8 cellular contexts compared by ENCODE assay signal in the genomic region with DNA sequence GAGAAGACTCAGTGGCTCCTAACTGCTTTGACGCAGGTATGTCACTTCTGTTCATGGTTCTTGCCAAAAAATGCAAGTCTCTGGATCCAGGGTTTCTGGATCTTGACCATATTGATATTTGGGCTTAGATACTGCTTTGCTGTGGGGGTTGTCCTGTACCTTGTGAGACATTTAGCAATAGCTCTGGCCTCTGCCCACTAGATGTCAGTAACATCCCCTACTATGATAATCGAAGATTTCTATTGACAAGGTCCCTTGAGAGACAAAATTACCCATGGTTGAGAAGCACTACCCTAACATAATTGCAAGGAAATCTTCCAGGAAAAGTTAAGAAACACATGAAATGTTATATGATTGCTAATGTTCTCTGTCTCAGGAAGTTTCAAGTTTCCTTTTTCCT.
DNase-seq lines count a peak whose midpoint lies in the region; ATAC-seq, FAIRE-seq and TF ChIP-seq lines count a peak whose summit lies in the region.

No MANE protein-coding gene starts in this region.

- H3K27me3 ChIP-seq in SK-N-SH (ENCODE audit: insufficient read depth): no peaks in the 10 kb centered on the region

- ATAC-seq in GM18861 (IDR thresholded peaks at IDR 0.05; ENCODE audit: unreplicated experiment) (peak; percentile 78), HG03378 (IDR thresholded peaks at IDR 0.05; ENCODE audit: unreplicated experiment) (peak; percentile 73), HG02973 (IDR thresholded peaks at IDR 0.05; ENCODE audit: unreplicated experiment) (no peak), GM21786 (IDR thresholded peaks at IDR 0.05; ENCODE audit: unreplicated experiment) (no peak)

- no peaks in the 10 kb centered on the region for H3K4me1 ChIP-seq in SK-N-SH (ENCODE audit: control insufficient read depth in 1 of 2, insufficient read depth in 2 of 2, low read depth in 1 of 2, low read length in 1 of 2)

- no peak overlapping the region for H3K4me3 ChIP-seq in SK-N-SH (ENCODE audit: low read depth in 2 of 2, low read length in 1 of 2)

- CTCF ChIA-PET in SK-N-SH (lab: Yijun Ruan, JAX): interaction anchor here (0.6 to 5.3 kb wide), 14 partner anchors 9 to 196 kb away, joined by 3 to 43 read pairs (median 4); no protein-coding TSS in a partner anchor

- H3K79me2 ChIP-seq in SK-N-SH (ENCODE audit: insufficient read depth): no peaks in the 10 kb centered on the region; the same call in 1 of the 2 replicates

- no peak overlapping the region for H3K4me2 ChIP-seq in SK-N-SH

- H3F3A ChIP-seq in SK-N-SH (replicated peaks; ENCODE audit: insufficient read depth): no peaks in the 10 kb centered on the region

- TF ChIP-seq RAD21 in SK-N-SH (IDR thresholded peaks at IDR 0.05; ENCODE audit: low read length): peak; percentile 83

- POLR2A ChIA-PET in SK-N-SH (lab: Yijun Ruan, JAX): no interaction called here

- H3K9ac ChIP-seq in SK-N-SH: no peak overlapping the region

- H4K20me1 ChIP-seq in SK-N-SH (ENCODE audit: insufficient read depth): no peaks in the 10 kb centered on the region

- peak; percentile 64 for TF ChIP-seq CTCF in SK-N-SH (IDR thresholded peaks at IDR 0.05)

- 49% methylated on average over 2 of the region's 2 CpGs for WGBS in SK-N-SH (ENCODE audit: low lambda C conversion rate)

- H3K27ac ChIP-seq in SK-N-SH (ENCODE audit: low read depth in 2 of 2, low read length in 1 of 2): no peak overlapping the region

- no peaks in the 10 kb centered on the region for H3K9me3 ChIP-seq in SK-N-SH

- peak; percentile 21 for FAIRE-seq in islet of Langerhans (lab: Jason Lieb, UNC)

- DNase-seq in AG08396 (ENCODE audit: low spot score) (peak; percentile 15), SK-N-SH (peak; percentile 17)
- no peak for DNase-seq in activated naive CD4-positive, alpha-beta T cell treated with anti-CD3 and anti-CD28 coated beads, Interleukin-2, amount 50 U/mL, for 16 hours

- H3K36me3 ChIP-seq in SK-N-SH (replicated peaks in 1 of 2; ENCODE audit: control insufficient read depth in 1 of 2, insufficient read depth in 2 of 2, low read length in 1 of 2): peaks cover 0 to 4% of the 10 kb centered on the region in 2 experiments

- no peaks in the 10 kb centered on the region for H3K9me2 ChIP-seq in SK-N-SH

- no peak overlapping the region for H2AFZ ChIP-seq in SK-N-SH (ENCODE audit: low read depth)

- TF ChIP-seq EP300 in SK-N-SH (IDR thresholded peaks at IDR 0.05; ENCODE audit: borderline replicate concordance in 1 of 2, low read depth in 1 of 2, low read length in 1 of 2): no peak

TF ChIP-seq in SK-N-SH, 30 proteins besides CTCF, POLR2A, EP300 and RAD21:
- TF ChIP-seq GATA2 (CRISPR knock-in tag; IDR thresholded peaks at IDR 0.05): no peak
- TF ChIP-seq MXI1 (IDR thresholded peaks at IDR 0.05; ENCODE audit: low read depth, low read length): no peak
- TF ChIP-seq SMC3 (IDR thresholded peaks at IDR 0.05; ENCODE audit: low read depth, low read length): peak; percentile 65
- no peak for TF ChIP-seq SIN3A (IDR thresholded peaks at IDR 0.05; ENCODE audit: borderline replicate concordance, low read depth, low read length)
- TF ChIP-seq RXRA (IDR thresholded peaks at IDR 0.05; ENCODE audit: borderline replicate concordance, low read depth): no peak
- TF ChIP-seq FOXJ3 (CRISPR knock-in tag; IDR thresholded peaks at IDR 0.05): no peak
- TF ChIP-seq, protein P1, sequence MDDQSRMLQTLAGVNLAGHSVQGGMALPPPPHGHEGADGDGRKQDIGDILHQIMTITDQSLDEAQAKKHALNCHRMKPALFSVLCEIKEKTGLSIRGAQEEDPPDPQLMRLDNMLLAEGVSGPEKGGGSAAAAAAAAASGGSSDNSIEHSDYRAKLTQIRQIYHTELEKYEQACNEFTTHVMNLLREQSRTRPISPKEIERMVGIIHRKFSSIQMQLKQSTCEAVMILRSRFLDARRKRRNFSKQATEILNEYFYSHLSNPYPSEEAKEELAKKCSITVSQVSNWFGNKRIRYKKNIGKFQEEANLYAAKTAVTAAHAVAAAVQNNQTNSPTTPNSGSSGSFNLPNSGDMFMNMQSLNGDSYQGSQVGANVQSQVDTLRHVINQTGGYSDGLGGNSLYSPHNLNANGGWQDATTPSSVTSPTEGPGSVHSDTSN (IDR thresholded peaks at IDR 0.05): no peak

Comparison
In these comparisons a context has a peak if more than half of its experiments do, and no peak if none do; other contexts are left out.
1. ATAC-seq: peak in GM18861 (single experiment) and HG03378 (single experiment); none in HG02973 (single experiment) and GM21786 (single experiment).